Comparison of ENCODE assay signal across 29 cellular contexts in genomic region chr7:124909808-124910207, GRCh38.
"Had no signal": no experiment of that assay in that cellular context is flagged by ENCODE, and none has a peak within 500 bp of the region (broad histone marks: within the 10 kb centered on the region; RNA-seq: fewer than 3 reads in every experiment).

No MANE protein-coding gene starts in this region.

- DNase-seq: hippocampal formation; kidney glomerular epithelial cell; left cardiac atrium; mesendoderm; naive B cell; natural killer cell; nephron progenitor cell; occipital lobe; ovary; stimulated activated CD4-positive, alpha-beta T cell treated with anti-CD3 and anti-CD28 coated beads, Interleukin-12 subunit alpha, Interleukin-12 subunit beta, amount 100 ng/mL, for 4 hours; stimulated activated CD4-positive, alpha-beta T cell treated with anti-CD3 and anti-CD28 coated beads, Interleukin-15, amount 100 ng/mL, for 24 hours; stimulated activated CD4-positive, alpha-beta T cell treated with anti-CD3 and anti-CD28 coated beads, Interleukin-2, amount 100 ng/mL, for 24 hours; stimulated activated CD4-positive, alpha-beta T cell treated with anti-CD3 and anti-CD28 coated beads, Interleukin-4, amount 100 ng/mL, for 1 hour; stimulated activated naive B cell treated with anti-CD40 and anti-IgM and Interleukin-4, amounts not matched to agents 10 μg/mL and 1 μg/mL and 100 μg/mL, for 72 hours; stimulated activated naive CD8-positive, alpha-beta T cell treated with anti-CD3 and anti-CD28 coated beads, Interleukin-15, Interleukin-2, amounts not matched to agents 100 U/mL and 50 U/mL, for 24 hours; stomach; testis; thyroid gland; transverse colon; upper lobe of left lung had no signal

- H3K27me3 ChIP-seq: neural progenitor cell, neutrophil, ovary, right atrium auricular region, stomach, testis, thyroid gland, transverse colon, upper lobe of left lung, vagina had no signal

- H3K4me3 ChIP-seq: lung, neural progenitor cell, ovary, right atrium auricular region, skin epidermis, stomach, testis, thyroid gland, transverse colon, upper lobe of left lung, vagina had no signal

- H3K9ac ChIP-seq: neural progenitor cell had no signal

- H3K27ac ChIP-seq: neural progenitor cell, neutrophil, ovary, right atrium auricular region, skin epidermis, stomach, testis, thyroid gland, transverse colon, upper lobe of left lung, vagina had no signal

- ATAC-seq: left cardiac atrium; left lobe of liver; natural killer cell; sciatic nerve; stimulated activated naive B cell treated with anti-CD40 and anti-IgM and Interleukin-4, amounts not matched to agents 10 μg/mL and 1 μg/mL and 100 μg/mL, for 72 hours; stimulated activated naive CD8-positive, alpha-beta T cell treated with anti-CD3 and anti-CD28 coated beads, Interleukin-15, Interleukin-2, amounts not matched to agents 100 U/mL and 50 U/mL, for 24 hours had no signal

- H3K36me3 ChIP-seq: neural progenitor cell, ovary, thyroid gland had no signal

- FAIRE-seq: keratinocyte had no signal

- H3K4me1 ChIP-seq: neural progenitor cell, right atrium auricular region, stomach, testis, thyroid gland, transverse colon, upper lobe of left lung, vagina had no signal

- H3K9me3 ChIP-seq: neutrophil, ovary, right atrium auricular region, stomach, testis, thyroid gland, transverse colon, upper lobe of left lung, vagina had no signal

- H2AFZ ChIP-seq: neural progenitor cell had no signal

- H3K4me2 ChIP-seq: neural progenitor cell had no signal
